Comparison of ENCODE assay signal across 24 cellular contexts in the genomic region with DNA sequence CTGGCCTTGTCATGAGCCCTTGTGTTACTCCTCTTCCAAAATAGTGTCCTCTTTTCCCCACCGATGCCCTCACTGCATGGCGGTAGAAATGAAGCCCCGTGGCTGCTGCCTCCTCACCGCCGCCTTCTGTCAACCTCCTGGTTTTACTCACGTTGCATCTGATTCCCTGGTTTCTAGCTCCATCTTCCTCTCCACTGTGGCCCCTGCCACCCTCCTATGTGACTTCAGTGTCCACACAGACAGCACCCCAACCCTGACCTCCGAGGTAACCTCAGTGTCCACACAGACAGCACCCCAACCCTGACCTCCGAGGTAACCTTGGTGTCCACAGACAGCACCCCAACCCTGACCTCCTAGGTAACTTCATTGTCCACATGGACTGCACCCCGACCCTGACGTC.
DNase-seq lines count a peak whose midpoint lies in the region; ATAC-seq, FAIRE-seq and TF ChIP-seq lines count a peak whose summit lies in the region.
"Had no signal": no experiment of that assay in that cellular context is flagged by ENCODE, and none has a peak within 500 bp of the region (broad histone marks: within the 10 kb centered on the region; RNA-seq: fewer than 3 reads in every experiment).

No MANE protein-coding gene starts in this region.

- H3K9ac ChIP-seq in neural progenitor cell: no peak overlapping the region
- no peak overlapping the region for H3K9ac ChIP-seq in mesendoderm (ENCODE audit: low read length)
- H3K9ac ChIP-seq: BLaER1 had no signal

- H3K79me2 ChIP-seq in neural progenitor cell (ENCODE audit: low read depth) (no peaks in the 10 kb centered on the region), mesendoderm (ENCODE audit: control insufficient read depth, insufficient read depth, low read length) (no peaks in the 10 kb centered on the region)

- H3K27me3 ChIP-seq in neural progenitor cell (no peaks in the 10 kb centered on the region), mesendoderm (ENCODE audit: insufficient read depth, low read length, poor library complexity) (no peaks in the 10 kb centered on the region)
- H3K27me3 ChIP-seq: BLaER1 had no signal

- H4K20me1 ChIP-seq in neural progenitor cell (ENCODE audit: low read depth): no peaks in the 10 kb centered on the region
- H4K20me1 ChIP-seq: BLaER1 had no signal

- no peak overlapping the region for H3K4ac ChIP-seq in mesendoderm (ENCODE audit: low read depth, low read length)

- no CpG with 5 or more reads among the region's 10 CpGs for WGBS in mesendoderm (ENCODE audit: extremely low coverage, insufficient coverage, low lambda C conversion rate)

- H3K56ac ChIP-seq in mesendoderm (ENCODE audit: low read length): no peak overlapping the region

- no peak overlapping the region for H4K5ac ChIP-seq in mesendoderm (ENCODE audit: low read length)

- no peak overlapping the region for H3K23ac ChIP-seq in mesendoderm (ENCODE audit: low read length)

- H3K4me2 ChIP-seq in neural progenitor cell (no peak overlapping the region), mesendoderm (ENCODE audit: low read length) (no peak overlapping the region)
- H3K4me2 ChIP-seq: BLaER1 had no signal

- no peak overlapping the region for H3K27ac Mint-ChIP-seq in activated CD8-positive, alpha-beta memory T cell treated with anti-CD3 and anti-CD28 coated beads, Interleukin-2, amount 10 ng/mL, durations not matched to agents 7 days and 5 days
- H3K27ac Mint-ChIP-seq in neural progenitor cell: peak overlapping the region; percentile 62
- H3K27ac Mint-ChIP-seq: B cell; CD4-positive, CD25-positive, alpha-beta regulatory T cell; HFFc6 had no signal

- no peak overlapping the region for H2BK120ac ChIP-seq in mesendoderm (ENCODE audit: low read depth, low read length)

- H3K4me3 Mint-ChIP-seq in activated CD8-positive, alpha-beta memory T cell treated with anti-CD3 and anti-CD28 coated beads, Interleukin-2, amount 10 ng/mL, durations not matched to agents 7 days and 5 days: no peak overlapping the region
- H3K4me3 Mint-ChIP-seq in neural progenitor cell: no peak overlapping the region
- H3K4me3 Mint-ChIP-seq: B cell; CD4-positive, CD25-positive, alpha-beta regulatory T cell; CD8-positive, alpha-beta memory T cell; HFFc6 had no signal

- H3F3A ChIP-seq in neural progenitor cell (ENCODE audit: low read depth): peaks cover 4% of the 10 kb centered on the region

- peaks cover 13% of the 10 kb centered on the region for H3K9me3 Mint-ChIP-seq in activated CD8-positive, alpha-beta memory T cell treated with anti-CD3 and anti-CD28 coated beads, Interleukin-2, amount 10 ng/mL, durations not matched to agents 7 days and 5 days (ENCODE audit: low read depth)
- H3K9me3 Mint-ChIP-seq in neural progenitor cell: peaks cover 17% of the 10 kb centered on the region

- peaks cover 2% of the 10 kb centered on the region for H3K36me3 Mint-ChIP-seq in activated CD8-positive, alpha-beta memory T cell treated with anti-CD3 and anti-CD28 coated beads, Interleukin-2, amount 10 ng/mL, durations not matched to agents 7 days and 5 days
- H3K36me3 Mint-ChIP-seq in neural progenitor cell: peaks cover 4% of the 10 kb centered on the region
- H3K36me3 Mint-ChIP-seq: CD4-positive, CD25-positive, alpha-beta regulatory T cell had no signal

- H3K27ac ChIP-seq in neural progenitor cell (no peak overlapping the region), mesendoderm (ENCODE audit: low read depth, low read length) (no peak overlapping the region)
- H3K27ac ChIP-seq: 22Rv1, BLaER1, C4-2B had no signal

- H3K79me1 ChIP-seq in mesendoderm (ENCODE audit: low read length): no peaks in the 10 kb centered on the region

- H3K36me3 ChIP-seq in neural progenitor cell (no peaks in the 10 kb centered on the region), mesendoderm (ENCODE audit: control insufficient read depth, insufficient read depth, low read length) (no peaks in the 10 kb centered on the region)
- H3K36me3 ChIP-seq: BLaER1, HAP-1 had no signal

- no peak overlapping the region for H3K18ac ChIP-seq in mesendoderm (ENCODE audit: low read length)

- H3K4me3 ChIP-seq in neural progenitor cell: no peak overlapping the region
- no peak overlapping the region for H3K4me3 ChIP-seq in mesendoderm (ENCODE audit: low read length)
- H3K4me3 ChIP-seq: BLaER1, GM12878, HAP-1 had no signal

- H2AFZ ChIP-seq in neural progenitor cell (replicated peaks): no peak overlapping the region

- peak; percentile 58 for FAIRE-seq in urothelium cell line (lab: Jason Lieb, UNC)
- FAIRE-seq: A204.1, D721Med, GM12878, GM18507, H54 had no signal

- H4K8ac ChIP-seq in mesendoderm (ENCODE audit: low read depth, low read length): no peak overlapping the region

- no peak overlapping the region for H2BK5ac ChIP-seq in mesendoderm (ENCODE audit: low read length)

- TF ChIP-seq CTCF in neural progenitor cell (IDR thresholded peaks at IDR 0.05): no peak

- CTCF ChIA-PET in activated CD8-positive, alpha-beta memory T cell treated with anti-CD3 and anti-CD28 coated beads, Interleukin-2, amount 10 ng/mL, durations not matched to agents 7 days and 5 days (lab: Charles Lee): no interaction called here

- DNase-seq in activated CD8-positive, alpha-beta memory T cell treated with anti-CD3 and anti-CD28 coated beads for 24 hours: peak; percentile 4
- DNase-seq in activated CD8-positive, alpha-beta memory T cell treated with anti-CD3 and anti-CD28 coated beads, Interleukin-2, amount 10 ng/mL, durations not matched to agents 7 days and 5 days: no peak
- DNase-seq in neural progenitor cell (ENCODE audit: low spot score) (no peak), urothelium cell line (ENCODE audit: low spot score) (no peak), mesendoderm (no peak)
- DNase-seq: CD4-positive, CD25-positive, alpha-beta regulatory T cell; CD8-positive, alpha-beta memory T cell; DMS 273 treated with DMSO at 0.1 percent for 48 hours; DMS79; EL; GDM1; GOT3; HFFc6 had no signal

- no peaks in the 10 kb centered on the region for H3K4me1 Mint-ChIP-seq in activated CD8-positive, alpha-beta memory T cell treated with anti-CD3 and anti-CD28 coated beads, Interleukin-2, amount 10 ng/mL, durations not matched to agents 7 days and 5 days
- H3K4me1 Mint-ChIP-seq in neural progenitor cell: peaks cover 3% of the 10 kb centered on the region
- H3K4me1 Mint-ChIP-seq: B cell; CD4-positive, CD25-positive, alpha-beta regulatory T cell had no signal

- H2AK5ac ChIP-seq in mesendoderm (ENCODE audit: low read length): no peak overlapping the region

- H3K4me1 ChIP-seq in neural progenitor cell: no peaks in the 10 kb centered on the region
- H3K4me1 ChIP-seq in mesendoderm (ENCODE audit: control insufficient read depth, low read depth, low read length): no peaks in the 10 kb centered on the region
- H3K4me1 ChIP-seq: HAP-1 had no signal

- H3K27me3 Mint-ChIP-seq in activated CD8-positive, alpha-beta memory T cell treated with anti-CD3 and anti-CD28 coated beads, Interleukin-2, amount 10 ng/mL, durations not matched to agents 7 days and 5 days: no peaks in the 10 kb centered on the region
- H3K27me3 Mint-ChIP-seq in neural progenitor cell (ENCODE audit: insufficient read depth, low read depth): no peaks in the 10 kb centered on the region
- H3K27me3 Mint-ChIP-seq: CD4-positive, CD25-positive, alpha-beta regulatory T cell had no signal

- no peak overlapping the region for H2BK15ac ChIP-seq in mesendoderm (replicated peaks; ENCODE audit: low read depth)

- no peaks in the 10 kb centered on the region for H3K9me3 ChIP-seq in neural progenitor cell (ENCODE audit: low read depth)
- H3K9me3 ChIP-seq: HAP-1 had no signal

- no peak for ATAC-seq in activated CD8-positive, alpha-beta memory T cell treated with anti-CD3 and anti-CD28 coated beads, Interleukin-2, amount 10 ng/mL, durations not matched to agents 7 days and 5 days
- ATAC-seq in GM21619 (IDR thresholded peaks at IDR 0.05; ENCODE audit: unreplicated experiment): no peak
- ATAC-seq: GM12878 had no signal
